In the genomic region with DNA sequence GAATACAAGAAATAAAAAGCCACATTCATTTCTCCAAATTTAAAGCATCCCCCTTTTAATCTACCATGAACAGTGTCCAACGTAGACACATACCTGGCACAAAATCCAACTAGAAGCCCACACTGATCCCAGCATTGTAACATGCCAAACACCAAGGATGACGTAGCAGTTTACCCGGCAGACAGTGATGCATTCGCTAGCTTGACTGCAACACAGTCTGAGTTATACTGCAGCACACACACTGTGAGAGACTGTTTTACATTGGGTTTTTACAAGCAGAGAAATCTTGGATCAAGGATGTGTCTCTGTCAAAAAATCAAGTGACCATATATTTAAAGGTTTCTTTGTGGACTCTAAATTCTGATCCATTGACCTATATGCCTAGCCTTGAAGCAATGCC, we compare ENCODE assay signal across 12 cellular contexts.
DNase-seq lines count a peak whose midpoint lies in the region; ATAC-seq and TF ChIP-seq lines count a peak whose summit lies in the region.
"Had no signal": no experiment of that assay in that cellular context is flagged by ENCODE, and none has a peak within 500 bp of the region (broad histone marks: within the 10 kb centered on the region; RNA-seq: fewer than 3 reads in every experiment).

No MANE protein-coding gene starts in this region.

- H3K9me3 ChIP-seq in endodermal cell (ENCODE audit: control insufficient read depth, low read length): no peaks in the 10 kb centered on the region
- H3K9me3 ChIP-seq: BE2C had no signal

- no peaks in the 10 kb centered on the region for H3K36me3 ChIP-seq in endodermal cell (ENCODE audit: control insufficient read depth, insufficient read depth, low read length)

- no peaks in the 10 kb centered on the region for H3K27me3 ChIP-seq in endodermal cell (ENCODE audit: control insufficient read depth, insufficient read depth, low read length, poor library complexity, severe bottlenecking)
- H3K27me3 ChIP-seq: BE2C had no signal

- WGBS in endodermal cell (ENCODE audit: insufficient coverage in 1 of 2, insufficient read length in 1 of 2), 2 experiments: 86 to 91% methylated on average over 4 of the region's 4 CpGs

- H3K4me1 Mint-ChIP-seq in endodermal cell: peaks cover 27% of the 10 kb centered on the region
- peaks cover 9% of the 10 kb centered on the region for H3K4me1 Mint-ChIP-seq in activated CD8-positive, alpha-beta T cell treated with anti-CD3 and anti-CD28 coated beads, Interleukin-2, amount 10 ng/mL, durations not matched to agents 7 days and 5 days (ENCODE audit: low read depth)
- H3K4me1 Mint-ChIP-seq in stimulated activated naive B cell treated with anti-CD40 and anti-IgM and Interleukin-4, amounts not matched to agents 10 μg/mL and 1 μg/mL and 100 μg/mL, for 72 hours: peaks cover 0 to 4% of the 10 kb centered on the region in 2 donors
- H3K4me1 Mint-ChIP-seq: stimulated activated naive CD8-positive, alpha-beta T cell treated with anti-CD3 and anti-CD28 coated beads, Interleukin-15, amount 100 ng/mL, for 72 hours had no signal

- CTCF ChIA-PET in activated CD8-positive, alpha-beta T cell treated with anti-CD3 and anti-CD28 coated beads, Interleukin-2, amount 10 ng/mL, durations not matched to agents 7 days and 5 days (lab: Charles Lee): no interaction called here

- H3K4me3 Mint-ChIP-seq in endodermal cell: no peak overlapping the region
- H3K4me3 Mint-ChIP-seq in activated CD8-positive, alpha-beta T cell treated with anti-CD3 and anti-CD28 coated beads, Interleukin-2, amount 10 ng/mL, durations not matched to agents 7 days and 5 days: no peak overlapping the region
- no peak overlapping the region for H3K4me3 Mint-ChIP-seq in stimulated activated naive B cell treated with anti-CD40 and anti-IgM and Interleukin-4, amounts not matched to agents 10 μg/mL and 1 μg/mL and 100 μg/mL, for 72 hours
- H3K4me3 Mint-ChIP-seq: stimulated activated naive CD8-positive, alpha-beta T cell treated with anti-CD3 and anti-CD28 coated beads, Interleukin-15, amount 100 ng/mL, for 72 hours had no signal

- H3K36me3 Mint-ChIP-seq in endodermal cell (ENCODE audit: low read depth): peaks cover 15% of the 10 kb centered on the region
- peaks cover 7% of the 10 kb centered on the region for H3K36me3 Mint-ChIP-seq in activated CD8-positive, alpha-beta T cell treated with anti-CD3 and anti-CD28 coated beads, Interleukin-2, amount 10 ng/mL, durations not matched to agents 7 days and 5 days (ENCODE audit: low read depth)
- peaks cover 11 to 17% of the 10 kb centered on the region in 2 donors for H3K36me3 Mint-ChIP-seq in stimulated activated naive B cell treated with anti-CD40 and anti-IgM and Interleukin-4, amounts not matched to agents 10 μg/mL and 1 μg/mL and 100 μg/mL, for 72 hours

- no peak for TF ChIP-seq CTCF in endodermal cell (conservative IDR thresholded peaks at IDR 0.05)

- H3K27ac Mint-ChIP-seq in endodermal cell: peak overlapping the region; percentile 31
- no peak overlapping the region for H3K27ac Mint-ChIP-seq in activated CD8-positive, alpha-beta T cell treated with anti-CD3 and anti-CD28 coated beads, Interleukin-2, amount 10 ng/mL, durations not matched to agents 7 days and 5 days
- H3K27ac Mint-ChIP-seq in stimulated activated naive B cell treated with anti-CD40 and anti-IgM and Interleukin-4, amounts not matched to agents 10 μg/mL and 1 μg/mL and 100 μg/mL, for 72 hours: no peak overlapping the region
- H3K27ac Mint-ChIP-seq: stimulated activated naive CD8-positive, alpha-beta T cell treated with anti-CD3 and anti-CD28 coated beads, Interleukin-15, amount 100 ng/mL, for 72 hours had no signal

- H3K9ac ChIP-seq in endodermal cell (ENCODE audit: extremely low read depth, low read length, poor library complexity, severe bottlenecking): no peak overlapping the region

- peaks cover 8% of the 10 kb centered on the region for H3K4me1 ChIP-seq in endodermal cell (ENCODE audit: control insufficient read depth, insufficient read depth, low read length)

- no peak overlapping the region for H3K4me3 ChIP-seq in endodermal cell (ENCODE audit: low read length)

- POLR2A ChIA-PET in activated CD8-positive, alpha-beta T cell treated with anti-CD3 and anti-CD28 coated beads, Interleukin-2, amount 10 ng/mL, durations not matched to agents 7 days and 5 days (lab: Charles Lee): interaction anchor here (0.6 kb wide), 1 partner anchor 137 kb away, joined by 5 read pairs; no protein-coding TSS in a partner anchor

- intact Hi-C loops in Right ventricle myocardium inferior (cut with DNase I): no loop called here
- intact Hi-C loops in cardiac septum (cut with DNase I): no loop called here

- peak overlapping the region; percentile 19 for H3K27ac ChIP-seq in endodermal cell (ENCODE audit: low read depth, low read length)

- H3K9me3 Mint-ChIP-seq in endodermal cell: no peaks in the 10 kb centered on the region
- no peaks in the 10 kb centered on the region for H3K9me3 Mint-ChIP-seq in activated CD8-positive, alpha-beta T cell treated with anti-CD3 and anti-CD28 coated beads, Interleukin-2, amount 10 ng/mL, durations not matched to agents 7 days and 5 days (ENCODE audit: insufficient read depth)
- H3K9me3 Mint-ChIP-seq in stimulated activated naive B cell treated with anti-CD40 and anti-IgM and Interleukin-4, amounts not matched to agents 10 μg/mL and 1 μg/mL and 100 μg/mL, for 72 hours: no peaks in the 10 kb centered on the region
- H3K9me3 Mint-ChIP-seq: stimulated activated naive CD8-positive, alpha-beta T cell treated with anti-CD3 and anti-CD28 coated beads, Interleukin-15, amount 100 ng/mL, for 72 hours had no signal

- H3K27me3 Mint-ChIP-seq in endodermal cell (ENCODE audit: insufficient read depth): no peaks in the 10 kb centered on the region
- no peaks in the 10 kb centered on the region for H3K27me3 Mint-ChIP-seq in activated CD8-positive, alpha-beta T cell treated with anti-CD3 and anti-CD28 coated beads, Interleukin-2, amount 10 ng/mL, durations not matched to agents 7 days and 5 days (ENCODE audit: low read depth)
- H3K27me3 Mint-ChIP-seq in stimulated activated naive B cell treated with anti-CD40 and anti-IgM and Interleukin-4, amounts not matched to agents 10 μg/mL and 1 μg/mL and 100 μg/mL, for 72 hours: no peaks in the 10 kb centered on the region
- H3K27me3 Mint-ChIP-seq: stimulated activated naive CD8-positive, alpha-beta T cell treated with anti-CD3 and anti-CD28 coated beads, Interleukin-15, amount 100 ng/mL, for 72 hours had no signal

- peak; percentile 78 for ATAC-seq in Right ventricle myocardium inferior
- ATAC-seq in activated CD8-positive, alpha-beta T cell treated with anti-CD3 and anti-CD28 coated beads, Interleukin-2, amount 10 ng/mL, durations not matched to agents 7 days and 5 days: no peak
- no peak for ATAC-seq in HG03342 (IDR thresholded peaks at IDR 0.05; ENCODE audit: unreplicated experiment)
- no peak for ATAC-seq in stimulated activated naive B cell treated with anti-CD40 and anti-IgM and Interleukin-4, amounts not matched to agents 10 μg/mL and 1 μg/mL and 100 μg/mL, for 72 hours (replicated peaks)
- ATAC-seq: PC-3; stimulated activated naive CD8-positive, alpha-beta T cell treated with anti-CD3 and anti-CD28 coated beads, Interleukin-15, amount 100 ng/mL, for 72 hours had no signal

- DNase-seq in Right ventricle myocardium inferior (ENCODE audit: missing footprints): no peak
- DNase-seq in cardiac septum (ENCODE audit: low spot score): no peak
- no peak for DNase-seq in endodermal cell
- peak; percentile 22 for DNase-seq in kidney tubule cell (ENCODE audit: low spot score)
- no peak for DNase-seq in activated CD8-positive, alpha-beta T cell treated with anti-CD3 and anti-CD28 coated beads, Interleukin-2, amount 10 ng/mL, durations not matched to agents 7 days and 5 days
- DNase-seq in stimulated activated naive B cell treated with anti-CD40 and anti-IgM and Interleukin-4, amounts not matched to agents 10 μg/mL and 1 μg/mL and 100 μg/mL, for 72 hours: no peak
- no peak for DNase-seq in NK-92 (lab: John Stamatoyannopoulos, UW; ENCODE audit: unreplicated experiment)
- DNase-seq: activated gamma-delta T cell treated with Interleukin-2 at 50 U/mL for 16 hours; BE2C; PC-3; stimulated activated naive CD8-positive, alpha-beta T cell treated with anti-CD3 and anti-CD28 coated beads, Interleukin-15, amount 100 ng/mL, for 72 hours had no signal
